ENCODE assay signal across 23 cellular contexts in the genomic region with DNA sequence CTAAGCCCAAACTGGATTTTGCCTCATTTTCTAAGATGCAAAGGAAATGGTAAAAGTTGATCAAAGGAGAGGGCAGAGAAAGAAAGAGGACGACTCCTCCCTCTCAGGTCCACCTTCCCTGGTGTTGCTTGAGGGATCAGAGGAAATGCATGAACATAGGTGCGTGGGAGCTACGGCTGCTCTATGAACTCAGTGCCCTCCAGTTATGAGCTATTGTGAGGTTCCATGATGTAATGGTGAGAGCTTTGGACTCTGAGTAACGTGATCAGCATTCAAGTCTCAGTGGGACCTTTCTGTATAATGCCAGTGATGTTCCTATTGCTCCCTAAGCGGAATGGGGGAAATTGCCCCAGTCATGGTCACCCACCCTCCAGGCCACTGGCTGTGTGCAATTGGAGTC. TPM values are rescaled to one million over a fixed set of nuclear protein-coding genes. Genes with fewer than 3 reads are reported as not detected.
DNase-seq lines count a peak whose midpoint lies in the region; ATAC-seq, FAIRE-seq and TF ChIP-seq lines count a peak whose summit lies in the region.
"Had no signal": no experiment of that assay in that cellular context is flagged by ENCODE, and none has a peak within 500 bp of the region (broad histone marks: within the 10 kb centered on the region; RNA-seq: fewer than 3 reads in every experiment).

No MANE protein-coding gene starts in this region.

- H3K4me2 ChIP-seq in HepG2 (ENCODE audit: low read depth, low read length): no peak overlapping the region
- H3K4me2 ChIP-seq: BLaER1 treated with 17β-estradiol and CSF1 and Interleukin-3, amounts not matched to agents 10 nM and 100 nM had no signal

- ATAC-seq in HepG2 (no peak), right lobe of liver (no peak)
- ATAC-seq in stimulated activated naive B cell treated with anti-CD40 and anti-IgM and Interleukin-4, amounts not matched to agents 10 μg/mL and 1 μg/mL and 100 μg/mL, for 72 hours (replicated peaks): no peak

- TF ChIP-seq EP300 in HepG2 (IDR thresholded peaks at IDR 0.05; ENCODE audit: low read depth in 2 of 2, low read length in 2 of 2) (no peak), HepG2 (CRISPR knock-in tag; IDR thresholded peaks at IDR 0.05; ENCODE audit: borderline replicate concordance) (no peak)

- H3K27me3 ChIP-seq in HepG2 (ENCODE audit: control insufficient read depth in 1 of 2, insufficient read depth in 2 of 2, low read length in 2 of 2) (no peaks in the 10 kb centered on the region; a peak in 1 of 5 replicates), right lobe of liver (no peaks in the 10 kb centered on the region), small intestine (ENCODE audit: control insufficient read depth in 2 of 2, insufficient read depth in 2 of 2, low read length in 2 of 2) (no peaks in the 10 kb centered on the region)
- H3K27me3 ChIP-seq: BE2C; BLaER1 treated with 17β-estradiol and CSF1 and Interleukin-3, amounts not matched to agents 10 nM and 100 nM had no signal

- H3K9ac ChIP-seq in HepG2 (ENCODE audit: insufficient read depth, low read depth, low read length): no peak overlapping the region
- H3K9ac ChIP-seq: BLaER1 treated with 17β-estradiol and CSF1 and Interleukin-3, amounts not matched to agents 10 nM and 100 nM had no signal

- DNase-seq in HepG2 (ENCODE audit: low spot score) (no peak), right lobe of liver (no peak), left kidney (ENCODE audit: low read depth, low spot score) (peak; percentile 50), small intestine (peak; percentile 46)
- DNase-seq in activated naive CD4-positive, alpha-beta T cell treated with anti-CD3 and anti-CD28 coated beads, Interleukin-2, amount 10 ng/mL, durations not matched to agents 7 days and 5 days: no peak
- no peak for DNase-seq in stimulated activated naive B cell treated with anti-CD40 and anti-IgM and Interleukin-4, amounts not matched to agents 10 μg/mL and 1 μg/mL and 100 μg/mL, for 72 hours
- DNase-seq: BE2C; CD4-positive, alpha-beta T cell; CD8-positive, alpha-beta memory T cell; DMS 273 treated with DMSO at 0.1 percent for 48 hours; DMS79 treated with DMSO at 0.1 percent for 48 hours; GF-D8; GOT3; HFFc6 had no signal

- no peak overlapping the region for H3K4me3 Mint-ChIP-seq in activated naive CD4-positive, alpha-beta T cell treated with anti-CD3 and anti-CD28 coated beads, Interleukin-2, amount 10 ng/mL, durations not matched to agents 7 days and 5 days
- H3K4me3 Mint-ChIP-seq in stimulated activated naive B cell treated with anti-CD40 and anti-IgM and Interleukin-4, amounts not matched to agents 10 μg/mL and 1 μg/mL and 100 μg/mL, for 72 hours: no peak overlapping the region
- H3K4me3 Mint-ChIP-seq: CD4-positive, alpha-beta T cell; CD8-positive, alpha-beta memory T cell; HFFc6 had no signal

- H4K20me1 ChIP-seq in HepG2 (ENCODE audit: insufficient read depth, low read length): no peaks in the 10 kb centered on the region
- H4K20me1 ChIP-seq: BLaER1 treated with 17β-estradiol and CSF1 and Interleukin-3, amounts not matched to agents 10 nM and 100 nM had no signal

- H3K4me1 Mint-ChIP-seq in activated naive CD4-positive, alpha-beta T cell treated with anti-CD3 and anti-CD28 coated beads, Interleukin-2, amount 10 ng/mL, durations not matched to agents 7 days and 5 days: no peaks in the 10 kb centered on the region
- no peaks in the 10 kb centered on the region for H3K4me1 Mint-ChIP-seq in stimulated activated naive B cell treated with anti-CD40 and anti-IgM and Interleukin-4, amounts not matched to agents 10 μg/mL and 1 μg/mL and 100 μg/mL, for 72 hours
- H3K4me1 Mint-ChIP-seq: CD14-positive monocyte; CD8-positive, alpha-beta memory T cell had no signal

- intact Hi-C loops in HepG2 (cut with micrococcal nuclease; ENCODE audit: unreplicated experiment): no loop called here
- intact Hi-C loops in right lobe of liver (cut with DNase I): no loop called here

- no peaks in the 10 kb centered on the region for H3K36me3 ChIP-seq in HepG2 (replicated peaks in 1 of 2; ENCODE audit: control insufficient read depth in 1 of 2, insufficient read depth in 2 of 2, low read length in 2 of 2)
- no peaks in the 10 kb centered on the region for H3K36me3 ChIP-seq in right lobe of liver
- no peaks in the 10 kb centered on the region for H3K36me3 ChIP-seq in small intestine (ENCODE audit: control insufficient read depth in 2 of 2, insufficient read depth in 2 of 2, low read length in 2 of 2)
- H3K36me3 ChIP-seq: BE2C; BLaER1 treated with 17β-estradiol and CSF1 and Interleukin-3, amounts not matched to agents 10 nM and 100 nM; HAP-1 had no signal

- no peak overlapping the region for H3K27ac Mint-ChIP-seq in activated naive CD4-positive, alpha-beta T cell treated with anti-CD3 and anti-CD28 coated beads, Interleukin-2, amount 10 ng/mL, durations not matched to agents 7 days and 5 days
- no peak overlapping the region for H3K27ac Mint-ChIP-seq in stimulated activated naive B cell treated with anti-CD40 and anti-IgM and Interleukin-4, amounts not matched to agents 10 μg/mL and 1 μg/mL and 100 μg/mL, for 72 hours
- H3K27ac Mint-ChIP-seq: CD4-positive, alpha-beta T cell; CD8-positive, alpha-beta memory T cell; HFFc6 had no signal

- BruUV-seq in HepG2 (replicated peaks; lab: Mats Ljungman, UMichigan): no TSS peak

- in situ Hi-C loops in HepG2 (cut with HindIII; ENCODE audit: extremely low pct_ligation_motif_present, low pct_unique_long_range_greater_than_20kb): no loop called here

- no peak for TF ChIP-seq CTCF in HepG2 (CRISPR knock-in tag; IDR thresholded peaks at IDR 0.05)
- TF ChIP-seq CTCF in right lobe of liver (IDR thresholded peaks at IDR 0.05): no peak

- TF ChIP-seq POLR2A in HepG2 (IDR thresholded peaks at IDR 0.05; ENCODE audit: insufficient read depth in 1 of 2, low read depth in 2 of 2, low read length in 2 of 2) (no peak), right lobe of liver (IDR thresholded peaks at IDR 0.05) (no peak)

- WGBS in HepG2 (ENCODE audit: low lambda C conversion rate): 0% methylated on average over 3 of the region's 5 CpGs
- WGBS in right lobe of liver (ENCODE audit: insufficient coverage, low coverage, low lambda C conversion rate, missing lambda C conversion rate): 88% methylated on average over 1 of the region's 5 CpGs
- 42 to 68% (median 63%) methylated on average over 5 of the region's 5 CpGs for WGBS in small intestine, 3 donors

- H3K27ac ChIP-seq in HepG2 (ENCODE audit: extremely low read length, insufficient read depth, low read length) (no peak overlapping the region), right lobe of liver (no peak overlapping the region), small intestine (ENCODE audit: low read depth in 1 of 2, low read length in 1 of 2) (no peak overlapping the region)
- H3K27ac ChIP-seq: 22Rv1; BLaER1 treated with 17β-estradiol and CSF1 and Interleukin-3, amounts not matched to agents 10 nM and 100 nM had no signal

- no peaks in the 10 kb centered on the region for H3K9me3 Mint-ChIP-seq in activated naive CD4-positive, alpha-beta T cell treated with anti-CD3 and anti-CD28 coated beads, Interleukin-2, amount 10 ng/mL, durations not matched to agents 7 days and 5 days
- no peaks in the 10 kb centered on the region for H3K9me3 Mint-ChIP-seq in stimulated activated naive B cell treated with anti-CD40 and anti-IgM and Interleukin-4, amounts not matched to agents 10 μg/mL and 1 μg/mL and 100 μg/mL, for 72 hours
- H3K9me3 Mint-ChIP-seq: CD14-positive monocyte; CD4-positive, alpha-beta T cell; CD8-positive, alpha-beta memory T cell; HFFc6 had no signal

- CTCF ChIA-PET in HepG2 (lab: Yijun Ruan, JAX; ENCODE audit: low intra/inter-chr PET ratio, low total read pairs): no interaction called here
- CTCF ChIA-PET in activated naive CD4-positive, alpha-beta T cell treated with anti-CD3 and anti-CD28 coated beads, Interleukin-2, amount 10 ng/mL, durations not matched to agents 7 days and 5 days (lab: Charles Lee): no interaction called here

- H2AFZ ChIP-seq in HepG2 (ENCODE audit: low read length): no peak overlapping the region

- H3K4me3 ChIP-seq in HepG2 (replicated peaks in 1 of 3; ENCODE audit: insufficient read depth in 1 of 3, low read depth in 2 of 3, low read length in 3 of 3) (no peak overlapping the region), right lobe of liver (no peak overlapping the region), small intestine (ENCODE audit: low read depth in 1 of 2, low read length in 2 of 2) (no peak overlapping the region)
- H3K4me3 ChIP-seq: BLaER1 treated with 17β-estradiol and CSF1 and Interleukin-3, amounts not matched to agents 10 nM and 100 nM; HAP-1 had no signal

- H3K4me1 ChIP-seq in HepG2 (ENCODE audit: insufficient read depth, low read length) (no peaks in the 10 kb centered on the region), right lobe of liver (no peaks in the 10 kb centered on the region), small intestine (ENCODE audit: control insufficient read depth in 2 of 2, insufficient read depth in 1 of 2, low read depth in 1 of 2, low read length in 1 of 2) (no peaks in the 10 kb centered on the region)
- H3K4me1 ChIP-seq: BE2C; BLaER1 treated with 17β-estradiol and CSF1 and Interleukin-3, amounts not matched to agents 10 nM and 100 nM; HAP-1 had no signal

- no peaks in the 10 kb centered on the region for H3K9me3 ChIP-seq in HepG2 (ENCODE audit: low read length)
- no peaks in the 10 kb centered on the region for H3K9me3 ChIP-seq in right lobe of liver
- no peaks in the 10 kb centered on the region for H3K9me3 ChIP-seq in small intestine (ENCODE audit: control insufficient read depth, low read depth)
- H3K9me3 ChIP-seq: BE2C; BLaER1 treated with 17β-estradiol and CSF1 and Interleukin-3, amounts not matched to agents 10 nM and 100 nM; HAP-1 had no signal

- no peak for FAIRE-seq in HepG2 (lab: Jason Lieb, UNC)
- FAIRE-seq in small intestine (lab: Jason Lieb, UNC): no peak
- FAIRE-seq: A204.1, D721Med, GM12891, GM18507, H54 had no signal

- POLR2A ChIA-PET in HepG2 (lab: Yijun Ruan, JAX): no interaction called here

- H3K27me3 Mint-ChIP-seq in activated naive CD4-positive, alpha-beta T cell treated with anti-CD3 and anti-CD28 coated beads, Interleukin-2, amount 10 ng/mL, durations not matched to agents 7 days and 5 days: peaks cover 45% of the 10 kb centered on the region
- peaks cover 28 to 59% of the 10 kb centered on the region in 2 donors for H3K27me3 Mint-ChIP-seq in stimulated activated naive B cell treated with anti-CD40 and anti-IgM and Interleukin-4, amounts not matched to agents 10 μg/mL and 1 μg/mL and 100 μg/mL, for 72 hours

- no peaks in the 10 kb centered on the region for H3K36me3 Mint-ChIP-seq in activated naive CD4-positive, alpha-beta T cell treated with anti-CD3 and anti-CD28 coated beads, Interleukin-2, amount 10 ng/mL, durations not matched to agents 7 days and 5 days
- no peaks in the 10 kb centered on the region for H3K36me3 Mint-ChIP-seq in stimulated activated naive B cell treated with anti-CD40 and anti-IgM and Interleukin-4, amounts not matched to agents 10 μg/mL and 1 μg/mL and 100 μg/mL, for 72 hours
- H3K36me3 Mint-ChIP-seq: CD14-positive monocyte; CD8-positive, alpha-beta memory T cell had no signal

- H3K79me2 ChIP-seq in HepG2 (ENCODE audit: insufficient read depth, low read length): no peaks in the 10 kb centered on the region

- no peak for TF ChIP-seq RAD21 in HepG2 (CRISPR knock-in tag; IDR thresholded peaks at IDR 0.05)

RNA-seq across cellular contexts. Expression of a gene that starts 25.9 kb away (rescaled TPM):
- total RNA-seq in HepG2 (2016; rRNA removed; fragmentation: Illumina TruSeq; extraction: Trizol) (4.9 and 5.8 TPM in 2 replicates), right lobe of liver (1 to 10 TPM; 1.2 to 5.3 (median 2.3) TPM)
- total RNA-seq in HepG2 (2016; cell fraction: cytosol; rRNA removed; fragmentation: Illumina TruSeq; extraction: Trizol; ENCODE audit: low read depth): 1.1 and 1.4 TPM in 2 replicates
- total RNA-seq in HepG2 (2016; cell fraction: insoluble cytoplasmic fraction; rRNA removed; fragmentation: Illumina TruSeq; extraction: Trizol): 5.8 and 6.7 TPM in 2 replicates
- 3.8 and 5.2 TPM in 2 replicates for total RNA-seq in HepG2 (2016; cell fraction: membrane; rRNA removed; fragmentation: Illumina TruSeq; extraction: Trizol)
- 6.1 and 7.3 TPM in 2 replicates for total RNA-seq in HepG2 (2016; cell fraction: nucleus; rRNA removed; fragmentation: Illumina TruSeq; extraction: Trizol)
- polyA plus RNA-seq in HepG2 (2011; rRNA removed) (3.5 and 3.6 TPM in 2 replicates), small intestine (1 to 10 TPM; 1.4 to 2.7 (median 1.8) TPM)
- 1.5 and 2.0 TPM in 2 replicates for polyA plus RNA-seq in HepG2 (2011; cell fraction: cytosol; rRNA removed)
- 8.1 and 8.3 TPM in 2 replicates for polyA plus RNA-seq in HepG2 (2011; cell fraction: nucleus; rRNA removed)
- polyA plus RNA-seq in HepG2 (2012): 2.1 and 2.7 TPM in 2 replicates
- polyA plus RNA-seq in HepG2 (2016; cell fraction: cytosol; fragmentation: Illumina TruSeq; extraction: Trizol; ENCODE audit: low read depth): 0.94 and 1.0 TPM in 2 replicates
- 4.8 and 5.1 TPM in 2 replicates for polyA plus RNA-seq in HepG2 (2016; cell fraction: insoluble cytoplasmic fraction; fragmentation: Illumina TruSeq; extraction: Trizol; ENCODE audit: low read depth)
- 1.9 and 2.6 TPM in 2 replicates for polyA plus RNA-seq in HepG2 (2016; cell fraction: membrane; fragmentation: Illumina TruSeq; extraction: Trizol; ENCODE audit: low read depth)
- 7.4 and 9.8 TPM in 2 replicates for polyA plus RNA-seq in HepG2 (2016; cell fraction: nucleus; fragmentation: Illumina TruSeq; extraction: Trizol; ENCODE audit: insufficient read depth, low read depth)
- 0.54 and 5.8 TPM in 2 replicates for polyA minus RNA-seq in HepG2 (2011; rRNA and poly(A)+ RNA removed; ENCODE audit: low replicate concordance)
- 1.2 and 2.0 TPM in 2 replicates for polyA minus RNA-seq in HepG2 (2011; cell fraction: cytosol; rRNA and poly(A)+ RNA removed)
- polyA minus RNA-seq in HepG2 (2011; cell fraction: nucleus; rRNA and poly(A)+ RNA removed): 7.0 and 9.7 TPM in 2 replicates

Comparison
In these comparisons a context has a peak if more than half of its experiments do, and no peak if none do; other contexts are left out.
1. DNase-seq: peak in left kidney (single experiment) and small intestine (single experiment); none in HepG2 (single experiment), right lobe of liver (0 of 3), activated naive CD4-positive, alpha-beta T cell treated with anti-CD3 and anti-CD28 coated beads, Interleukin-2, amount 10 ng/mL, durations not matched to agents 7 days and 5 days (single experiment) and stimulated activated naive B cell treated with anti-CD40 and anti-IgM and Interleukin-4, amounts not matched to agents 10 μg/mL and 1 μg/mL and 100 μg/mL, for 72 hours (single experiment).